Comparison of ENCODE assay signal across 23 cellular contexts in the genomic region with DNA sequence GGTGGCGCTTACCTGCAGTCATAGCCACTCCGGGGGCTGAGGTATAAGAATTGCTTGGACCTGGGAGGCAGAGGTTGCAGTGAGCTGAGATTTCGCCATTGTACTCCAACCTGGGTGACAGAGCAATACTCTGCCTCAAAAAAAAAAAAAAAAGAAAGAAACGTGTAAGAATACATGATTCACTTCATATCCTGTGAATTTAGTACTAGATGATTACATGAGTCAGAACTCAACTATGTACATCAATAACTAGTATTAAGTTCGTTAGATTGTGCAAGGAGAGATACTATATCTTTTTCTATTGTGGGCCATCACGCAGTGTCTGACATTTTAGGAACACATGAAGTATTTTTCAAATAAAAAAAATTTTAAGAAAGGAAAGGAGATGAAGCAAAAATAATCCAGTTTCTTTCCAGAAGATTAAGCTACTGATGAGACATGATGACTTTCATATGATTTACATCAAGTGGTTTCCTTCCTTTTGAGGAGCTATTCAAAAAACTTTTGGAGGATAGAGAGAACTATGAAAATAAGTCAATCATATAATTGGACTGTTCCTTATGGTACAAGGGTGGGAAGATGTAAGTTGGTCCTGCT.
DNase-seq lines count a peak whose midpoint lies in the region; ATAC-seq, FAIRE-seq and TF ChIP-seq lines count a peak whose summit lies in the region.
"Had no signal": no experiment of that assay in that cellular context is flagged by ENCODE, and none has a peak within 500 bp of the region (broad histone marks: within the 10 kb centered on the region; RNA-seq: fewer than 3 reads in every experiment).

No MANE protein-coding gene starts in this region.

- H2AFZ ChIP-seq in hepatocyte (no peak overlapping the region), HepG2 (ENCODE audit: low read length) (no peak overlapping the region)

- no peak overlapping the region for H3K4me3 Mint-ChIP-seq in MCF 10A (ENCODE audit: unreplicated experiment)
- H3K4me3 Mint-ChIP-seq: activated naive CD4-positive, alpha-beta T cell treated with anti-CD3 and anti-CD28 coated beads, Interleukin-2, amount 50 U/mL, for 24 hours; immature natural killer cell; memory B cell had no signal

- H3K4me1 ChIP-seq in breast epithelium (no peaks in the 10 kb centered on the region), adipocyte (ENCODE audit: control insufficient read depth, insufficient read depth, low read length) (peaks cover 11% of the 10 kb centered on the region), hepatocyte (ENCODE audit: insufficient read depth) (no peaks in the 10 kb centered on the region), HepG2 (ENCODE audit: insufficient read depth, low read length) (no peaks in the 10 kb centered on the region; the same call in 1 of the 2 replicates)
- H3K4me1 ChIP-seq: thyroid gland had no signal

- H3K79me2 ChIP-seq in hepatocyte, result no peaks in the 10 kb centered on the region
- H3K79me2 ChIP-seq in HepG2 (ENCODE audit: insufficient read depth, low read length), result no peaks in the 10 kb centered on the region

- TF ChIP-seq CTCF in MCF 10A (IDR thresholded peaks at IDR 0.05; ENCODE audit: unreplicated experiment), result no peak
- TF ChIP-seq CTCF in breast epithelium (IDR thresholded peaks at IDR 0.05), result no peak
- TF ChIP-seq CTCF in hepatocyte (IDR thresholded peaks at IDR 0.05; ENCODE audit: poor library complexity), result no peak
- TF ChIP-seq CTCF in HepG2 (CRISPR knock-in tag; IDR thresholded peaks at IDR 0.05), result no peak

- no peaks in the 10 kb centered on the region for H3K9me2 ChIP-seq in hepatocyte (replicated peaks; ENCODE audit: insufficient read depth)

- no peak overlapping the region for H3K9ac ChIP-seq in adipocyte (ENCODE audit: low read length)
- H3K9ac ChIP-seq in HepG2 (ENCODE audit: insufficient read depth, low read depth, low read length), result no peak overlapping the region

- FAIRE-seq in HepG2 (lab: Jason Lieb, UNC), result no peak
- FAIRE-seq: A204.1 had no signal

- no peaks in the 10 kb centered on the region for H3K36me3 Mint-ChIP-seq in MCF 10A (ENCODE audit: insufficient read depth, unreplicated experiment)
- H3K36me3 Mint-ChIP-seq: activated naive CD4-positive, alpha-beta T cell treated with anti-CD3 and anti-CD28 coated beads, Interleukin-2, amount 50 U/mL, for 24 hours; immature natural killer cell; memory B cell had no signal

- intact Hi-C loops in MCF 10A (cut with micrococcal nuclease), result loop anchor here (5.0 kb wide), 1 partner anchor 112 kb away; no protein-coding TSS in a partner anchor
- intact Hi-C loops in breast epithelium (cut with DNase I; ENCODE audit: low total_unique reads), result no loop called here
- intact Hi-C loops in HepG2 (cut with micrococcal nuclease; ENCODE audit: unreplicated experiment), result no loop called here

- POLR2A ChIA-PET in MCF 10A (lab: Yijun Ruan, JAX) (interaction anchor here (0.6 to 2.5 kb wide), 8 partner anchors 12 to 396 kb away, joined by 3 to 19 read pairs (median 4); no protein-coding TSS in a partner anchor), HepG2 (lab: Yijun Ruan, JAX) (no interaction called here)

- H3K27ac ChIP-seq in breast epithelium (no peak overlapping the region), hepatocyte (no peak overlapping the region), HepG2 (ENCODE audit: extremely low read length, insufficient read depth, low read length) (no peak overlapping the region)
- H3K27ac ChIP-seq: cardiac muscle cell, thyroid gland had no signal

- peaks cover 5% of the 10 kb centered on the region for H3K9me3 Mint-ChIP-seq in MCF 10A (ENCODE audit: unreplicated experiment)
- H3K9me3 Mint-ChIP-seq: activated naive CD4-positive, alpha-beta T cell treated with anti-CD3 and anti-CD28 coated beads, Interleukin-2, amount 50 U/mL, for 24 hours; immature natural killer cell had no signal

- no peak for TF ChIP-seq RAD21 in HepG2 (CRISPR knock-in tag; IDR thresholded peaks at IDR 0.05)

- no peak overlapping the region for H3K4me3 ChIP-seq in breast epithelium
- H3K4me3 ChIP-seq in adipocyte (ENCODE audit: low read length), result no peak overlapping the region
- no peak overlapping the region for H3K4me3 ChIP-seq in hepatocyte
- no peak overlapping the region for H3K4me3 ChIP-seq in HepG2 (replicated peaks in 1 of 3; ENCODE audit: insufficient read depth in 1 of 3, low read depth in 2 of 3, low read length in 3 of 3)
- H3K4me3 ChIP-seq: cardiac muscle cell, thyroid gland had no signal

- ATAC-seq in HepG2, result no peak
- ATAC-seq: right cardiac atrium had no signal

- no peaks in the 10 kb centered on the region for H3K27me3 Mint-ChIP-seq in MCF 10A (ENCODE audit: insufficient read depth, unreplicated experiment)
- H3K27me3 Mint-ChIP-seq: activated naive CD4-positive, alpha-beta T cell treated with anti-CD3 and anti-CD28 coated beads, Interleukin-2, amount 50 U/mL, for 24 hours had no signal

- peak; percentile 64 for DNase-seq in MCF 10A (ENCODE audit: unreplicated experiment)
- no peak for DNase-seq in breast epithelium (ENCODE audit: low spot score in 2 of 2)
- peak; percentile 12 for DNase-seq in adipocyte (ENCODE audit: low read depth)
- peak; percentile 13 for DNase-seq in fibroblast of the conjunctiva (ENCODE audit: low read depth)
- DNase-seq in hepatocyte (ENCODE audit: low spot score), result no peak
- DNase-seq in HepG2 (ENCODE audit: low spot score), result no peak
- DNase-seq in NCI-H146 treated with DMSO at 0.1 percent for 48 hours (lab: John Stamatoyannopoulos, UW; ENCODE audit: unreplicated experiment), result no peak
- no peak for DNase-seq in NCI-H510A treated with DMSO at 0.1 percent for 48 hours (lab: John Stamatoyannopoulos, UW)
- DNase-seq: activated CD4-positive, alpha-beta T cell treated with anti-CD3 and anti-CD28 coated beads, Interleukin-2, amount 50 U/mL, for 1 hour; activated T-cell treated with anti-CD3 and anti-CD28 coated beads for 4 hours; effector CD8-positive, alpha-beta T cell; GDM1; immature natural killer cell; KG1; NCI-H1417 treated with DMSO at 0.1 percent for 48 hours; NCI-H446 treated with DMSO at 0.1 percent for 48 hours; right cardiac atrium; stimulated activated CD4-positive, alpha-beta T cell treated with anti-CD3 and anti-CD28 coated beads, Interleukin-4, amount 100 ng/mL, for 24 hours; thyroid gland had no signal

- peak overlapping the region; percentile 70 for H3K27ac Mint-ChIP-seq in MCF 10A (ENCODE audit: low read depth, unreplicated experiment)
- H3K27ac Mint-ChIP-seq: activated naive CD4-positive, alpha-beta T cell treated with anti-CD3 and anti-CD28 coated beads, Interleukin-2, amount 50 U/mL, for 24 hours; immature natural killer cell; memory B cell had no signal

- no peaks in the 10 kb centered on the region for H3K9me3 ChIP-seq in breast epithelium
- H3K9me3 ChIP-seq in adipocyte (ENCODE audit: control insufficient read depth, low read length), result no peaks in the 10 kb centered on the region
- H3K9me3 ChIP-seq in hepatocyte (ENCODE audit: low read depth), result no peaks in the 10 kb centered on the region
- H3K9me3 ChIP-seq in HepG2 (ENCODE audit: low read length), result no peaks in the 10 kb centered on the region
- H3K9me3 ChIP-seq: thyroid gland had no signal

- H4K20me1 ChIP-seq in hepatocyte (ENCODE audit: insufficient read depth, poor library complexity, severe bottlenecking) (no peaks in the 10 kb centered on the region), HepG2 (ENCODE audit: insufficient read depth, low read length) (no peaks in the 10 kb centered on the region)

- H3K4me1 Mint-ChIP-seq in MCF 10A (ENCODE audit: insufficient read depth, unreplicated experiment), result peaks cover 26% of the 10 kb centered on the region
- H3K4me1 Mint-ChIP-seq: activated naive CD4-positive, alpha-beta T cell treated with anti-CD3 and anti-CD28 coated beads, Interleukin-2, amount 50 U/mL, for 24 hours; immature natural killer cell; memory B cell had no signal

- no peaks in the 10 kb centered on the region for H3K27me3 ChIP-seq in breast epithelium
- peaks cover 3% of the 10 kb centered on the region for H3K27me3 ChIP-seq in adipocyte (replicated peaks; ENCODE audit: control insufficient read depth, insufficient read depth, low read length)
- H3K27me3 ChIP-seq in hepatocyte, result no peaks in the 10 kb centered on the region
- H3K27me3 ChIP-seq in HepG2 (ENCODE audit: control insufficient read depth in 1 of 2, insufficient read depth in 2 of 2, low read length in 2 of 2), result no peaks in the 10 kb centered on the region; a peak in 1 of 5 replicates
- H3K27me3 ChIP-seq: cardiac muscle cell, thyroid gland had no signal

- TF ChIP-seq POLR2A in breast epithelium (IDR thresholded peaks at IDR 0.05), result no peak
- TF ChIP-seq POLR2A in HepG2 (IDR thresholded peaks at IDR 0.05; ENCODE audit: insufficient read depth in 1 of 2, low read depth in 2 of 2, low read length in 2 of 2), result no peak

- in situ Hi-C loops in HepG2 (cut with HindIII; ENCODE audit: extremely low pct_ligation_motif_present, low pct_unique_long_range_greater_than_20kb), result no loop called here

- BruUV-seq in MCF 10A (replicated peaks; lab: Mats Ljungman, UMichigan), result no TSS peak
- BruUV-seq in HepG2 (replicated peaks; lab: Mats Ljungman, UMichigan), result no TSS peak

- no peak for TF ChIP-seq EP300 in HepG2 (IDR thresholded peaks at IDR 0.05; ENCODE audit: low read depth in 2 of 2, low read length in 2 of 2)
- no peak for TF ChIP-seq EP300 in HepG2 (CRISPR knock-in tag; IDR thresholded peaks at IDR 0.05; ENCODE audit: borderline replicate concordance)

- no peak overlapping the region for H3K4me2 ChIP-seq in hepatocyte
- H3K4me2 ChIP-seq in HepG2 (ENCODE audit: low read depth, low read length), result no peak overlapping the region

- WGBS in hepatocyte (ENCODE audit: low lambda C conversion rate, missing lambda C conversion rate), result 86% methylated on average over 6 of the region's 6 CpGs
- WGBS in HepG2 (ENCODE audit: low lambda C conversion rate), result 22% methylated on average over 6 of the region's 6 CpGs

- CTCF ChIA-PET in MCF 10A (lab: Yijun Ruan, JAX), result interaction anchor here (0.6 to 1.0 kb wide), 4 partner anchors 8 to 783 kb away, joined by 3 read pairs; no protein-coding TSS in a partner anchor
- CTCF ChIA-PET in HepG2 (lab: Yijun Ruan, JAX; ENCODE audit: low intra/inter-chr PET ratio, low total read pairs), result no interaction called here

- no peaks in the 10 kb centered on the region for H3K36me3 ChIP-seq in breast epithelium
- H3K36me3 ChIP-seq in adipocyte (ENCODE audit: control insufficient read depth, insufficient read depth, low read length, severe bottlenecking), result no peaks in the 10 kb centered on the region
- no peaks in the 10 kb centered on the region for H3K36me3 ChIP-seq in hepatocyte (replicated peaks; ENCODE audit: insufficient read depth, low read depth)
- no peaks in the 10 kb centered on the region for H3K36me3 ChIP-seq in HepG2 (replicated peaks in 1 of 2; ENCODE audit: control insufficient read depth in 1 of 2, insufficient read depth in 2 of 2, low read length in 2 of 2)
- H3K36me3 ChIP-seq: cardiac muscle cell, thyroid gland had no signal

TF ChIP-seq in HepG2, 621 proteins besides CTCF, POLR2A, EP300 and RAD21 (continues in another document):
- no peak for TF ChIP-seq XBP1 (CRISPR knock-in tag; IDR thresholded peaks at IDR 0.05)
- no peak for TF ChIP-seq ZNF841 (CRISPR knock-in tag; IDR thresholded peaks at IDR 0.05; ENCODE audit: borderline replicate concordance)
- no peak for TF ChIP-seq ZNF569 (CRISPR knock-in tag; IDR thresholded peaks at IDR 0.05; ENCODE audit: borderline replicate concordance)
- TF ChIP-seq ZNF431 (CRISPR knock-in tag; IDR thresholded peaks at IDR 0.05; ENCODE audit: borderline replicate concordance, low read depth), result no peak
- TF ChIP-seq ZIK1 (CRISPR knock-in tag; IDR thresholded peaks at IDR 0.05; ENCODE audit: borderline replicate concordance, low read depth), result no peak

Comparison
In these comparisons a context has a peak if more than half of its experiments do, and no peak if none do; other contexts are left out.
1. DNase-seq: peak in MCF 10A (single experiment), adipocyte (single experiment) and fibroblast of the conjunctiva (single experiment); none in breast epithelium (0 of 2), hepatocyte (single experiment), HepG2 (single experiment), NCI-H146 treated with DMSO at 0.1 percent for 48 hours (single experiment) and NCI-H510A treated with DMSO at 0.1 percent for 48 hours (single experiment).